12 cellular contexts compared by ENCODE assay signal in genomic region chr6:31196251-31197022, GRCh38. TPM values are rescaled to one million over a fixed set of nuclear protein-coding genes. Genes with fewer than 3 reads are reported as not detected.
A peak's percentile ranks its signal among the peaks of the same experiment; 100 is the strongest.
DNase-seq lines count a peak whose midpoint lies in the region; ATAC-seq and TF ChIP-seq lines count a peak whose summit lies in the region.
"Not testable (repeated sequence)": the region's sequence is repeated elsewhere in the genome, so short reads cannot be mapped to it uniquely, and the experiment has no call there.
"Had no signal": no experiment of that assay in that cellular context is flagged by ENCODE, and none has a peak within 500 bp of the region (broad histone marks: within the 10 kb centered on the region; RNA-seq: fewer than 3 reads in every experiment).

No MANE protein-coding gene starts in this region.

- H3K4ac ChIP-seq in H9 (ENCODE audit: low read depth, low read length), result not testable (repeated sequence)

- not testable (repeated sequence) for H3K9ac ChIP-seq in H9 (ENCODE audit: extremely low read depth, insufficient read length, low read length); iPS-18a (ENCODE audit: low read length); neural progenitor cell

- H4K5ac ChIP-seq in H9 (ENCODE audit: insufficient read length, low read depth, low read length), result not testable (repeated sequence)

- H3K23me2 ChIP-seq in H9 (ENCODE audit: insufficient read length, low read depth, low read length, poor library complexity, severe bottlenecking), result not testable (repeated sequence)

- H3K18ac ChIP-seq in H9 (ENCODE audit: insufficient read length, low read depth, low read length), result not testable (repeated sequence)

- H3K27ac Mint-ChIP-seq in H9, neural progenitor cell: not testable (repeated sequence)
- peak overlapping the region; percentile 88 for H3K27ac Mint-ChIP-seq in activated T-cell treated with anti-CD3 and anti-CD28 coated beads, Interleukin-2, amount 50 U/mL, for 72 hours
- peak overlapping the region; percentile 93 for H3K27ac Mint-ChIP-seq in stimulated activated effector memory CD8-positive, alpha-beta T cell treated with anti-CD3 and anti-CD28 coated beads, Interleukin-12 subunit alpha, Interleukin-12 subunit beta, amount 100 ng/mL, for 72 hours

- not testable (repeated sequence) for H3K27ac ChIP-seq in ACC112 (ENCODE audit: low read depth, low read length); H9 (ENCODE audit: insufficient read length, low read depth, low read length); iPS-18a (ENCODE audit: low read length); neural progenitor cell
- peak overlapping the region; percentile 97 for H3K27ac ChIP-seq in RWPE1

- H3K9me3 Mint-ChIP-seq in H9, result peaks cover 11 to 15% of the 10 kb centered on the region in 2 experiments
- H3K9me3 Mint-ChIP-seq in activated T-cell treated with anti-CD3 and anti-CD28 coated beads, Interleukin-2, amount 50 U/mL, for 72 hours; neural progenitor cell; stimulated activated effector memory CD8-positive, alpha-beta T cell treated with anti-CD3 and anti-CD28 coated beads, Interleukin-12 subunit alpha, Interleukin-12 subunit beta, amount 100 ng/mL, for 72 hours: not testable (repeated sequence)

- not testable (repeated sequence) for H2BK20ac ChIP-seq in H9 (ENCODE audit: low read depth, low read length, poor library complexity, severe bottlenecking)

- not testable (repeated sequence) for H2BK15ac ChIP-seq in H9 (ENCODE audit: low read depth, low read length)

- H3F3A ChIP-seq in neural progenitor cell (ENCODE audit: low read depth), result not testable (repeated sequence)

- H2BK12ac ChIP-seq in H9 (ENCODE audit: insufficient read length, low read depth, low read length), result not testable (repeated sequence)

- H2AK5ac ChIP-seq in H9 (ENCODE audit: insufficient read length, low read length), result not testable (repeated sequence)

- CTCF ChIA-PET in RWPE1 (lab: Yijun Ruan, JAX), result interaction anchor here (0.6 to 2.9 kb wide), 6 partner anchors 42 to 387 kb away, joined by 3 to 33 read pairs (median 3); no protein-coding TSS in a partner anchor

- not testable (repeated sequence) for H4K91ac ChIP-seq in H9 (ENCODE audit: insufficient read length, low read depth, low read length)

- WGBS in H9 (ENCODE audit: extremely low coverage, insufficient read length, low lambda C conversion rate), result no CpG with 5 or more reads among the region's 25 CpGs

- H3T11ph ChIP-seq in H9 (ENCODE audit: low read length), result not testable (repeated sequence)

- H3K36me3 ChIP-seq in ACC112 (ENCODE audit: insufficient read depth, low read length); iPS-18a (ENCODE audit: control insufficient read depth, low read depth, low read length); neural progenitor cell: not testable (repeated sequence)

- POLR2A ChIA-PET in RWPE1 (lab: Yijun Ruan, JAX; ENCODE audit: low non-redundant PET), result not testable (repeated sequence)

- not testable (repeated sequence) for H3K79me1 ChIP-seq in H9 (ENCODE audit: insufficient read depth, low read depth, low read length, poor library complexity, severe bottlenecking)

- not testable (repeated sequence) for H3K56ac ChIP-seq in H9 (ENCODE audit: insufficient read length, low read depth, low read length)

- peaks cover 12 to 25% (median 13%) of the 10 kb centered on the region in 3 experiments for H3K36me3 Mint-ChIP-seq in H9 (ENCODE audit: insufficient read depth in 1 of 3, low read depth in 3 of 3)
- H3K36me3 Mint-ChIP-seq in activated T-cell treated with anti-CD3 and anti-CD28 coated beads, Interleukin-2, amount 50 U/mL, for 72 hours (ENCODE audit: insufficient read depth in 2 of 2), result peaks cover 12 to 18% of the 10 kb centered on the region in 2 donors
- not testable (repeated sequence) for H3K36me3 Mint-ChIP-seq in neural progenitor cell
- peaks cover 35% of the 10 kb centered on the region for H3K36me3 Mint-ChIP-seq in stimulated activated effector memory CD8-positive, alpha-beta T cell treated with anti-CD3 and anti-CD28 coated beads, Interleukin-12 subunit alpha, Interleukin-12 subunit beta, amount 100 ng/mL, for 72 hours

- H3K27me3 ChIP-seq in ACC112 (ENCODE audit: insufficient read depth, low read length); H9 (ENCODE audit: insufficient read depth, low read length); iPS-18a (ENCODE audit: control insufficient read depth, insufficient read depth, low read length); neural progenitor cell: not testable (repeated sequence)

- not testable (repeated sequence) for H4K20me1 ChIP-seq in H9 (ENCODE audit: control insufficient read depth, insufficient read depth, insufficient read length); neural progenitor cell (ENCODE audit: low read depth)

- H3K27me3 Mint-ChIP-seq in H9 (ENCODE audit: low read depth); activated T-cell treated with anti-CD3 and anti-CD28 coated beads, Interleukin-2, amount 50 U/mL, for 72 hours (ENCODE audit: low read depth); neural progenitor cell (ENCODE audit: insufficient read depth, low read depth): not testable (repeated sequence)

- peaks cover 21% of the 10 kb centered on the region for H3K79me2 ChIP-seq in ACC112 (ENCODE audit: control insufficient read depth, insufficient read depth, low read length, unreplicated experiment)
- not testable (repeated sequence) for H3K79me2 ChIP-seq in H9 (ENCODE audit: insufficient read depth, low read length); neural progenitor cell (ENCODE audit: low read depth)

- H2BK5ac ChIP-seq in H9 (ENCODE audit: insufficient read length, low read length), result not testable (repeated sequence)

- peak overlapping the region; percentile 75 to 82; a peak in 4 of 5 replicates for H3K4me3 Mint-ChIP-seq in H9
- peak overlapping the region; percentile 84 to 98 for H3K4me3 Mint-ChIP-seq in activated T-cell treated with anti-CD3 and anti-CD28 coated beads, Interleukin-2, amount 50 U/mL, for 72 hours
- peak overlapping the region; percentile 85 for H3K4me3 Mint-ChIP-seq in neural progenitor cell
- peak overlapping the region; percentile 71 for H3K4me3 Mint-ChIP-seq in stimulated activated effector memory CD8-positive, alpha-beta T cell treated with anti-CD3 and anti-CD28 coated beads, Interleukin-12 subunit alpha, Interleukin-12 subunit beta, amount 100 ng/mL, for 72 hours

- DNase-seq in H9; RWPE1 (ENCODE audit: low spot score); activated T-cell treated with anti-CD3 and anti-CD28 coated beads, Interleukin-2, amount 50 U/mL, for 72 hours; choroid plexus epithelial cell (ENCODE audit: low read depth); neural progenitor cell (ENCODE audit: low spot score); stimulated activated effector memory CD8-positive, alpha-beta T cell treated with anti-CD3 and anti-CD28 coated beads, Interleukin-12 subunit alpha, Interleukin-12 subunit beta, amount 100 ng/mL, for 72 hours (ENCODE audit: low spot score in 2 of 2): not testable (repeated sequence)

- not testable (repeated sequence) for TF ChIP-seq CTCF in H9 (conservative IDR thresholded peaks at IDR 0.05); RWPE1 (conservative IDR thresholded peaks at IDR 0.05; ENCODE audit: low read depth); choroid plexus epithelial cell (conservative IDR thresholded peaks at IDR 0.05; ENCODE audit: low read depth, low read length); neural progenitor cell (IDR thresholded peaks at IDR 0.05)

- H3K4me1 Mint-ChIP-seq in H9, neural progenitor cell: not testable (repeated sequence)
- H3K4me1 Mint-ChIP-seq in activated T-cell treated with anti-CD3 and anti-CD28 coated beads, Interleukin-2, amount 50 U/mL, for 72 hours (ENCODE audit: low read depth), result peaks cover 37% of the 10 kb centered on the region
- H3K4me1 Mint-ChIP-seq in stimulated activated effector memory CD8-positive, alpha-beta T cell treated with anti-CD3 and anti-CD28 coated beads, Interleukin-12 subunit alpha, Interleukin-12 subunit beta, amount 100 ng/mL, for 72 hours, result peaks cover 38% of the 10 kb centered on the region

- not testable (repeated sequence) for ATAC-seq in activated T-cell treated with anti-CD3 and anti-CD28 coated beads, Interleukin-2, amount 50 U/mL, for 72 hours (replicated peaks in 1 of 2)
- ATAC-seq in stimulated activated effector memory CD8-positive, alpha-beta T cell treated with anti-CD3 and anti-CD28 coated beads, Interleukin-12 subunit alpha, Interleukin-12 subunit beta, amount 100 ng/mL, for 72 hours, result peak; percentile 1

- not testable (repeated sequence) for H3K14ac ChIP-seq in H9 (ENCODE audit: insufficient read depth, low read length)

- H3K23ac ChIP-seq in H9 (ENCODE audit: insufficient read length, low read depth, low read length), result not testable (repeated sequence)

- H3K4me1 ChIP-seq in ACC112 (ENCODE audit: control insufficient read depth, insufficient read depth, low read length, unreplicated experiment); H9 (ENCODE audit: insufficient read depth, low read length); iPS-18a (ENCODE audit: control insufficient read depth, low read depth, low read length); neural progenitor cell: not testable (repeated sequence)

- H3K4me2 ChIP-seq in H9 (ENCODE audit: insufficient read depth, insufficient read length, low read length); neural progenitor cell: not testable (repeated sequence)

- H3K4me3 ChIP-seq in ACC112 (ENCODE audit: low read depth, low read length), result peak overlapping the region; percentile 89
- peak overlapping the region; percentile 80 for H3K4me3 ChIP-seq in choroid plexus epithelial cell (ENCODE audit: low read depth, low read length)
- peak overlapping the region; percentile 81 for H3K4me3 ChIP-seq in iPS-18a (ENCODE audit: low read length)
- H3K4me3 ChIP-seq in neural progenitor cell, result not testable (repeated sequence)

- not testable (repeated sequence) for H3K9me3 ChIP-seq in H9 (ENCODE audit: control insufficient read depth, low read depth, low read length); iPS-18a (ENCODE audit: control insufficient read depth, low read depth, low read length); neural progenitor cell (ENCODE audit: low read depth)

- H2AFZ ChIP-seq in ACC112 (ENCODE audit: low read length, unreplicated experiment); H9 (ENCODE audit: low read length); neural progenitor cell (replicated peaks): not testable (repeated sequence)

- H2BK120ac ChIP-seq in H9 (ENCODE audit: low read depth, low read length, poor library complexity, severe bottlenecking), result not testable (repeated sequence)

- not testable (repeated sequence) for H4K8ac ChIP-seq in H9 (replicated peaks; ENCODE audit: insufficient read length, low read depth, low read length)

RNA-seq across cellular contexts. Expression of gene POU5F1, which starts 26.0 kb away (rescaled TPM):
- 2,134 TPM in 2 replicates for total RNA-seq in H9 (2021)
- total RNA-seq in activated T-cell treated with anti-CD3 and anti-CD28 coated beads, Interleukin-2, amount 50 U/mL, for 72 hours, result under 1 TPM in 1 of 2 donors, not detected in 1; 0.09 TPM
- 17.2 and 17.4 TPM in 2 replicates for total RNA-seq in neural progenitor cell (ENCODE audit: low replicate concordance)
- total RNA-seq: M059J had no signal

RNA-seq across cellular contexts. Expression of gene TCF19, which starts 38.0 kb away (rescaled TPM):
- total RNA-seq in H9 (2021), result 15.0 and 16.5 TPM in 2 replicates
- 10 to 100 TPM; 63.8 to 82.7 TPM for total RNA-seq in activated T-cell treated with anti-CD3 and anti-CD28 coated beads, Interleukin-2, amount 50 U/mL, for 72 hours
- 6.2 and 9.5 TPM in 2 replicates for total RNA-seq in neural progenitor cell (ENCODE audit: low replicate concordance)

RNA-seq across cellular contexts. Expression of gene CCHCR1, which starts 38.8 kb away (rescaled TPM):
- total RNA-seq in H9 (2021) (42.7 and 45.5 TPM in 2 replicates), neural progenitor cell (ENCODE audit: low replicate concordance) (23.2 and 54.9 TPM in 2 replicates)
- 10 to 100 TPM; 47.5 to 64.2 TPM for total RNA-seq in activated T-cell treated with anti-CD3 and anti-CD28 coated beads, Interleukin-2, amount 50 U/mL, for 72 hours

RNA-seq across cellular contexts. Expression of gene PSORS1C2, which starts 57.6 kb away (rescaled TPM):
- total RNA-seq in H9 (2021), result 0.31 and 0.33 TPM in 2 replicates
- total RNA-seq in activated T-cell treated with anti-CD3 and anti-CD28 coated beads, Interleukin-2, amount 50 U/mL, for 72 hours, result not detected
- total RNA-seq in neural progenitor cell (ENCODE audit: low replicate concordance), result not detected in 2 replicates
- total RNA-seq: Daoy, kidney epithelial cell, M059J, ureter had no signal

Comparison
In these comparisons a context has a peak if more than half of its experiments do, and no peak if none do; other contexts are left out.
1. RNA of gene POU5F1, which starts 26.0 kb away (total RNA-seq): 2,134 TPM in H9; 17.2 to 17.4 TPM in neural progenitor cell and 0.09 TPM in activated T-cell treated with anti-CD3 and anti-CD28 coated beads, Interleukin-2, amount 50 U/mL, for 72 hours; every median in the first group is over 100 times any median in the second.
2. Peak in every context shown above with its lines, with median percentiles within 50 percentile points of each other: H3K4me3 Mint-ChIP-seq.